In genomic region chr20:62300319-62300718, GRCh38 we compare ENCODE assay signal across 21 cellular contexts. TPM values are rescaled to one million over a fixed set of nuclear protein-coding genes. Genes with fewer than 3 reads are reported as not detected.
A peak's percentile ranks its signal among the peaks of the same experiment; 100 is the strongest.
DNase-seq lines count a peak whose midpoint lies in the region; ATAC-seq and TF ChIP-seq lines count a peak whose summit lies in the region.
"Had no signal": no experiment of that assay in that cellular context is flagged by ENCODE, and none has a peak within 500 bp of the region (broad histone marks: within the 10 kb centered on the region; RNA-seq: fewer than 3 reads in every experiment).

No MANE protein-coding gene starts in this region.

- TF ChIP-seq CTCF in heart right ventricle (IDR thresholded peaks at IDR 0.05) (no peak), RWPE1 (conservative IDR thresholded peaks at IDR 0.05; ENCODE audit: low read depth) (no peak), foreskin keratinocyte (conservative IDR thresholded peaks at IDR 0.05) (no peak)

- DNase-seq in Right ventricle myocardium inferior (ENCODE audit: missing footprints) (peak; percentile 62), heart right ventricle (no peak), RWPE1 (ENCODE audit: low spot score) (no peak), substantia nigra (lab: John Stamatoyannopoulos, UW) (no peak), T-helper 1 cell (no peak), foreskin keratinocyte (no peak)
- DNase-seq in central memory CD8-positive, alpha-beta T cell (ENCODE audit: low spot score in 2 of 2), result no peak
- DNase-seq: CD4-positive, CD25-positive, alpha-beta regulatory T cell; GM23248; Karpas-422; NCI-H1105; NCI-H1436 treated with DMSO at 0.1 percent for 48 hours; NCI-H187 treated with DMSO at 0.1 percent for 48 hours; NCI-H2107; NCI-H524; NCI-H774; PC-9; SHP77 had no signal

- no peak overlapping the region for H3K27ac ChIP-seq in heart right ventricle
- peak overlapping the region; percentile 23 for H3K27ac ChIP-seq in RWPE1
- H3K27ac ChIP-seq in substantia nigra (ENCODE audit: low read depth, low read length, poor library complexity, severe bottlenecking), result peak overlapping the region; percentile 21
- no peak overlapping the region for H3K27ac ChIP-seq in foreskin keratinocyte
- H3K27ac ChIP-seq: GM23248, HL-60, PC-9 had no signal

- H3K9me3 ChIP-seq in heart right ventricle, result no peaks in the 10 kb centered on the region
- H3K9me3 ChIP-seq: HAP-1 had no signal

- intact Hi-C loops in Right ventricle myocardium inferior (cut with DNase I), result loop anchor here (5.0 to 10.0 kb wide), 2 partner anchors 192 to 494 kb away; partner anchors contain the start of gene MRGBP
- intact Hi-C loops in heart right ventricle (cut with DNase I), result loop anchor here in 8 of 10 donors (5.0 to 10.0 kb wide), 6 partner anchors 67 to 194 kb away; partner anchors contain the start of genes RPS21 (in 2 of the 8) and LAMA5 (in 1 of the 8)

- H3K4me3 Mint-ChIP-seq in central memory CD8-positive, alpha-beta T cell, result no peak overlapping the region

- H3K4me1 ChIP-seq in heart right ventricle, result peaks cover 16 to 33% (median 21%) of the 10 kb centered on the region in 9 donors
- peaks cover 1% of the 10 kb centered on the region for H3K4me1 ChIP-seq in foreskin keratinocyte

- no peaks in the 10 kb centered on the region for H3K27me3 Mint-ChIP-seq in central memory CD8-positive, alpha-beta T cell
- H3K27me3 Mint-ChIP-seq: CD4-positive, CD25-positive, alpha-beta regulatory T cell had no signal

- no peaks in the 10 kb centered on the region for H3K9me3 Mint-ChIP-seq in central memory CD8-positive, alpha-beta T cell
- H3K9me3 Mint-ChIP-seq: CD4-positive, CD25-positive, alpha-beta regulatory T cell had no signal

- H3K27ac Mint-ChIP-seq in central memory CD8-positive, alpha-beta T cell (ENCODE audit: low read depth), result peak overlapping the region; percentile 32

- H3K36me3 ChIP-seq in heart right ventricle, result peaks cover 0 to 60% (median 23%) of the 10 kb centered on the region in 9 donors

- no peaks in the 10 kb centered on the region for H3K27me3 ChIP-seq in heart right ventricle
- no peaks in the 10 kb centered on the region for H3K27me3 ChIP-seq in foreskin keratinocyte

- H3K36me3 Mint-ChIP-seq in central memory CD8-positive, alpha-beta T cell (ENCODE audit: insufficient read depth), result peaks cover 18% of the 10 kb centered on the region

- ATAC-seq in Right ventricle myocardium inferior, result no peak
- no peak for ATAC-seq in heart right ventricle
- ATAC-seq in central memory CD8-positive, alpha-beta T cell (replicated peaks; ENCODE audit: extremely low read depth, poor library complexity, severe bottlenecking), result no peak
- no peak for ATAC-seq in HG03442 (IDR thresholded peaks at IDR 0.05; ENCODE audit: unreplicated experiment)
- no peak for ATAC-seq in foreskin keratinocyte

- H3K4me3 ChIP-seq in heart right ventricle, result no peak overlapping the region
- H3K4me3 ChIP-seq: GM23248, HAP-1, PC-9 had no signal

- WGBS in heart right ventricle, 2 donors, result 75 to 83% methylated on average over 11 of the region's 11 CpGs

- CTCF ChIA-PET in RWPE1 (lab: Yijun Ruan, JAX), result interaction anchor here (0.9 to 5.0 kb wide), 3 partner anchors 67 to 90 kb away, joined by 3 to 35 read pairs (median 5); partner anchors contain the start of gene LAMA5

- POLR2A ChIA-PET in RWPE1 (lab: Yijun Ruan, JAX; ENCODE audit: low non-redundant PET), result no interaction called here

- peaks cover 26% of the 10 kb centered on the region for H3K4me1 Mint-ChIP-seq in central memory CD8-positive, alpha-beta T cell

RNA-seq across cellular contexts. Expression of gene ADRM1, which starts 2.5 kb away (rescaled TPM):
- 73.9 TPM for total RNA-seq in Right ventricle myocardium inferior
- 10 to 100 TPM; 67.7 to 97.0 (median 73.2) TPM for total RNA-seq in heart right ventricle
- 100 to 1,000 TPM in 1 of 2 donors, 10 to 100 TPM in 1; 81.9 to 192 TPM for polyA plus RNA-seq in heart right ventricle
- 176 and 180 TPM in 2 replicates for total RNA-seq in foreskin keratinocyte
- polyA plus RNA-seq in foreskin keratinocyte, result 223 and 226 TPM in 2 replicates

Comparison
In these comparisons a context has a peak if more than half of its experiments do, and no peak if none do; other contexts are left out.
1. H3K27ac ChIP-seq: peak in RWPE1 (single experiment) and substantia nigra (single experiment); none in heart right ventricle (0 of 10) and foreskin keratinocyte (single experiment).